ENCODE assay signal across 24 cellular contexts in the genomic region with DNA sequence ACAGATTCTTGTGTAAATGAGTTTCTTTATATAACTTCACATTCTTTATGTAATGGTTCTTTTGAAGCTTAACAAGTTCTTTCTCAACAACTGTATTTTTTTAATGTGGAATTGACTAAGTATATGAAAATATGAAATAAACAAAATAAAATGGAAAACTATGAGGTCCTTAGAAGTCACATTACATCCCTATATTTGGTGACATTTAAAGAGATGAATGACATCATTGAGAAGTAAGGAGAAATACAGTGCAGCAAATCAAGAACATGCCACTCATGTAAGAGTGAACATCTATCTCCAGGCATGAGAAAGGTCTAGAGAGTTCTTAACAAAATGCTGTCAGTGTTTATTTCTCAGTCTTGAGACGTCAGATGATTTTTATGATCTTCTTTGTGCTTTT. TPM values are rescaled to one million over a fixed set of nuclear protein-coding genes. Genes with fewer than 3 reads are reported as not detected.
DNase-seq lines count a peak whose midpoint lies in the region; ATAC-seq, FAIRE-seq and TF ChIP-seq lines count a peak whose summit lies in the region.
"Had no signal": no experiment of that assay in that cellular context is flagged by ENCODE, and none has a peak within 500 bp of the region (broad histone marks: within the 10 kb centered on the region; RNA-seq: fewer than 3 reads in every experiment).

No MANE protein-coding gene starts in this region.

- H3K27ac ChIP-seq in heart left ventricle (peak overlapping the region in 7 of 12 donors; percentile 59 to 84 (median 75)), right atrium auricular region (no peak overlapping the region), PC-3 (ENCODE audit: low read length) (peak overlapping the region; percentile 61), endothelial cell of umbilical vein (ENCODE audit: insufficient read depth, low read depth, low read length) (peak overlapping the region; percentile 87), smooth muscle cell (ENCODE audit: low read depth) (peak overlapping the region; percentile 82), coronary artery (no peak overlapping the region)
- H3K27ac ChIP-seq: ascending aorta had no signal

- CTCF ChIA-PET in PC-3 (lab: Charles Lee) (no interaction called here), endothelial cell of umbilical vein (lab: Charles Lee) (interaction anchor here (0.5 to 2.1 kb wide), 13 partner anchors 9 to 185 kb away, joined by 3 to 19 read pairs (median 5); a partner anchor contains a TSS)

- H4K20me1 ChIP-seq in PC-3 (ENCODE audit: low read length) (no peaks in the 10 kb centered on the region), endothelial cell of umbilical vein (replicated peaks; ENCODE audit: control insufficient read depth, extremely low read depth, insufficient read depth, low read length) (no peaks in the 10 kb centered on the region), smooth muscle cell (ENCODE audit: low read depth) (no peaks in the 10 kb centered on the region)

- in situ Hi-C loops in ACHN (cut with HindIII; ENCODE audit: low pct_ligation_motif_present, low pct_unique_long_range_greater_than_20kb, low sequenced_read_pairs), result no loop called here

- BruUV-seq in PC-3 (replicated peaks; lab: Mats Ljungman, UMichigan), result no TSS peak
- BruUV-seq in endothelial cell of umbilical vein (replicated peaks; lab: Mats Ljungman, UMichigan), result no TSS peak

- intact Hi-C loops in heart left ventricle (cut with DNase I) (loop anchor here in 2 of 10 donors (5.0 kb wide), 1 partner anchor 40 kb away; a partner anchor contains a TSS), PC-3 (cut with micrococcal nuclease) (no loop called here), endothelial cell of umbilical vein (cut with micrococcal nuclease) (loop anchor here (2.0 kb wide), 1 partner anchor 32 kb away; no protein-coding TSS in a partner anchor)

- dilution Hi-C loops in endothelial cell of umbilical vein (cut with MboI; ENCODE audit: extremely low pct_ligation_motif_present, low sequenced_read_pairs), result no loop called here

- POLR2A ChIA-PET in PC-3 (lab: Charles Lee; ENCODE audit: unreplicated experiment), result interaction anchor here (0.5 to 0.6 kb wide), 2 partner anchors 121 to 646 kb away, joined by 3 read pairs; no protein-coding TSS in a partner anchor
- POLR2A ChIA-PET in endothelial cell of umbilical vein (lab: Charles Lee), result interaction anchor here (1.0 to 2.0 kb wide), 3 partner anchors 8 to 39 kb away, joined by 3 to 10 read pairs (median 5); a partner anchor contains a TSS

- H3K27me3 ChIP-seq in heart left ventricle (no peaks in the 10 kb centered on the region), right atrium auricular region (no peaks in the 10 kb centered on the region), PC-3 (ENCODE audit: low read length) (no peaks in the 10 kb centered on the region), endothelial cell of umbilical vein (ENCODE audit: control insufficient read depth in 2 of 2, insufficient read depth in 2 of 2, low read length in 2 of 2) (no peaks in the 10 kb centered on the region), smooth muscle cell (ENCODE audit: low read depth) (no peaks in the 10 kb centered on the region)
- H3K27me3 ChIP-seq: ascending aorta had no signal

- H3K9ac ChIP-seq in PC-3 (ENCODE audit: low read length) (no peak overlapping the region), endothelial cell of umbilical vein (replicated peaks; ENCODE audit: extremely low read depth, insufficient read depth, low read length) (peak overlapping the region; percentile 65), smooth muscle cell (ENCODE audit: low read depth) (no peak overlapping the region)

- no peaks in the 10 kb centered on the region for H3K9me1 ChIP-seq in endothelial cell of umbilical vein (replicated peaks; ENCODE audit: control insufficient read depth, extremely low read depth, insufficient read depth, low read length)

- peak overlapping the region in 1 of 12 donors; percentile 16 for H3K4me3 ChIP-seq in heart left ventricle
- H3K4me3 ChIP-seq in right atrium auricular region, result no peak overlapping the region
- H3K4me3 ChIP-seq in PC-3 (ENCODE audit: low read length), result no peak overlapping the region
- H3K4me3 ChIP-seq in endothelial cell of umbilical vein (replicated peaks in 1 of 3; ENCODE audit: insufficient read depth in 1 of 3, low read depth in 1 of 3, low read length in 3 of 3), result no peak overlapping the region
- no peak overlapping the region for H3K4me3 ChIP-seq in smooth muscle cell
- H3K4me3 ChIP-seq in coronary artery, result no peak overlapping the region
- H3K4me3 ChIP-seq: ascending aorta had no signal

- H2AFZ ChIP-seq in PC-3 (ENCODE audit: low read length) (no peak overlapping the region), endothelial cell of umbilical vein (ENCODE audit: low read depth, low read length) (no peak overlapping the region), smooth muscle cell (ENCODE audit: low read depth) (no peak overlapping the region)

- no peaks in the 10 kb centered on the region for H3K9me3 ChIP-seq in heart left ventricle
- no peaks in the 10 kb centered on the region for H3K9me3 ChIP-seq in right atrium auricular region
- no peaks in the 10 kb centered on the region for H3K9me3 ChIP-seq in PC-3 (ENCODE audit: low read length)
- no peaks in the 10 kb centered on the region for H3K9me3 ChIP-seq in endothelial cell of umbilical vein (replicated peaks; ENCODE audit: control insufficient read depth, insufficient read depth, low read length)
- no peaks in the 10 kb centered on the region for H3K9me3 ChIP-seq in smooth muscle cell (replicated peaks; ENCODE audit: low read depth)
- H3K9me3 ChIP-seq: ascending aorta had no signal

- H3K36me3 ChIP-seq in heart left ventricle (no peaks in the 10 kb centered on the region), right atrium auricular region (no peaks in the 10 kb centered on the region), PC-3 (ENCODE audit: low read depth, low read length) (no peaks in the 10 kb centered on the region), endothelial cell of umbilical vein (ENCODE audit: control insufficient read depth in 2 of 2, extremely low read depth in 1 of 2, insufficient read depth in 2 of 2, low read length in 2 of 2) (no peaks in the 10 kb centered on the region), smooth muscle cell (ENCODE audit: low read depth) (no peaks in the 10 kb centered on the region)
- H3K36me3 ChIP-seq: ascending aorta had no signal

- FAIRE-seq in endothelial cell of umbilical vein (lab: Jason Lieb, UNC), result no peak
- FAIRE-seq: D721Med, urothelium cell line had no signal

- H3K9me2 ChIP-seq in PC-3 (replicated peaks; ENCODE audit: low read length), result no peaks in the 10 kb centered on the region

- no peak for TF ChIP-seq CTCF in heart left ventricle (IDR thresholded peaks at IDR 0.05)
- no peak for TF ChIP-seq CTCF in right atrium auricular region (IDR thresholded peaks at IDR 0.05)
- no peak for TF ChIP-seq CTCF in PC-3 (conservative IDR thresholded peaks at IDR 0.05; ENCODE audit: low read depth, low read length)
- no peak for TF ChIP-seq CTCF in endothelial cell of umbilical vein (IDR thresholded peaks at IDR 0.05; ENCODE audit: extremely low read depth in 1 of 2, insufficient read depth in 1 of 2, low read depth in 1 of 2, low read length in 2 of 2)
- TF ChIP-seq CTCF in smooth muscle cell (IDR thresholded peaks at IDR 0.05; ENCODE audit: borderline replicate concordance, insufficient read depth, poor library complexity, severe bottlenecking), result no peak
- no peak for TF ChIP-seq CTCF in coronary artery (IDR thresholded peaks at IDR 0.05)

- H3K4me1 ChIP-seq in heart left ventricle, result peaks cover 3 to 48% (median 17%) of the 10 kb centered on the region in 12 donors
- H3K4me1 ChIP-seq in right atrium auricular region, result peaks cover 0 to 14% of the 10 kb centered on the region in 2 donors
- H3K4me1 ChIP-seq in PC-3 (ENCODE audit: insufficient read depth, low read length), result peaks cover 50% of the 10 kb centered on the region
- peaks cover 36% of the 10 kb centered on the region for H3K4me1 ChIP-seq in endothelial cell of umbilical vein (ENCODE audit: control insufficient read depth, extremely low read depth, insufficient read depth, low read length)
- H3K4me1 ChIP-seq in smooth muscle cell (ENCODE audit: low read depth), result peaks cover 4% of the 10 kb centered on the region

- H3K4me2 ChIP-seq in PC-3 (ENCODE audit: low read length), result peak overlapping the region; percentile 73
- peak overlapping the region; percentile 56 for H3K4me2 ChIP-seq in endothelial cell of umbilical vein (ENCODE audit: insufficient read depth, low read length)
- peak overlapping the region; percentile 65 for H3K4me2 ChIP-seq in smooth muscle cell

- no peak for ATAC-seq in heart left ventricle
- ATAC-seq in PC-3, result no peak
- ATAC-seq: left colon; stimulated activated naive B cell treated with anti-CD40 and anti-IgM and Interleukin-4, amounts not matched to agents 10 μg/mL and 1 μg/mL and 100 μg/mL, for 72 hours; T-cell had no signal

- 76 to 90% (median 82%) methylated on average over 1 of the region's 1 CpG for WGBS in heart left ventricle, 4 donors
- 89% methylated on average over 1 of the region's 1 CpG for WGBS in smooth muscle cell (ENCODE audit: low lambda C conversion rate)

- DNase-seq in heart left ventricle (no peak), right atrium auricular region (ENCODE audit: low spot score) (no peak), PC-3 (no peak), endothelial cell of umbilical vein (ENCODE audit: low read depth, low spot score) (no peak), smooth muscle cell (lab: John Stamatoyannopoulos, UW; ENCODE audit: unreplicated experiment) (no peak), coronary artery (ENCODE audit: low spot score) (no peak), HUDEP-2 (lab: John Stamatoyannopoulos, UW; ENCODE audit: unreplicated experiment in 76 of 76) (no peak), ACHN (no peak)
- DNase-seq: activated CD8-positive, alpha-beta memory T cell treated with anti-CD3 and anti-CD28 coated beads, Interleukin-2, amount 10 ng/mL, durations not matched to agents 7 days and 5 days; central memory CD4-positive, alpha-beta T cell; head of caudate nucleus; left colon; naive B cell; NCI-H1092; NCI-H2081; retina; Right ventricle myocardium superior; stimulated activated CD4-positive, alpha-beta T cell treated with anti-CD3 and anti-CD28 coated beads, Interleukin-12 subunit alpha, Interleukin-12 subunit beta, amount 100 ng/mL, for 4 hours; stimulated activated CD4-positive, alpha-beta T cell treated with anti-CD3 and anti-CD28 coated beads, Interleukin-4, amount 100 ng/mL, for 24 hours; stimulated activated naive B cell treated with anti-CD40 and anti-IgM and Interleukin-4, amounts not matched to agents 10 μg/mL and 1 μg/mL and 100 μg/mL, for 72 hours; T-cell had no signal

- TF ChIP-seq POLR2A in heart left ventricle (IDR thresholded peaks at IDR 0.05), result no peak
- TF ChIP-seq POLR2A in endothelial cell of umbilical vein (IDR thresholded peaks at IDR 0.05; ENCODE audit: low read depth, low read length), result no peak

- H3K79me2 ChIP-seq in PC-3 (ENCODE audit: low read length), result no peaks in the 10 kb centered on the region
- H3K79me2 ChIP-seq in endothelial cell of umbilical vein (ENCODE audit: control insufficient read depth, insufficient read depth, low read length), result no peaks in the 10 kb centered on the region
- H3K79me2 ChIP-seq in smooth muscle cell (ENCODE audit: low read depth), result no peaks in the 10 kb centered on the region

- H3F3A ChIP-seq in PC-3 (ENCODE audit: low read length, unreplicated experiment) (peaks cover 2% of the 10 kb centered on the region), smooth muscle cell (ENCODE audit: low read depth) (no peaks in the 10 kb centered on the region)

RNA-seq across cellular contexts. Expression of a gene that starts 39.0 kb away (rescaled TPM):
- 100 to 1,000 TPM in 7 of 9 donors, 10 to 100 TPM in 2; 68.7 to 167 (median 131) TPM for total RNA-seq in heart left ventricle
- polyA plus RNA-seq in heart left ventricle, result 10 to 100 TPM; 34.4 to 34.9 TPM
- total RNA-seq in right atrium auricular region, result 10 to 100 TPM; 50.4 to 62.6 TPM
- 46.8 and 47.9 TPM in 2 replicates for total RNA-seq in PC-3 (2014; rRNA removed)
- total RNA-seq in endothelial cell of umbilical vein, result 116 and 127 TPM in 2 replicates
- 29.2 and 31.0 TPM in 2 replicates for polyA plus RNA-seq in endothelial cell of umbilical vein
- 41.4 and 42.4 TPM in 2 replicates for polyA plus RNA-seq in endothelial cell of umbilical vein (2011; cell fraction: cytosol; rRNA removed)
- 86.7 and 94.8 TPM in 2 replicates for polyA plus RNA-seq in endothelial cell of umbilical vein (2011; cell fraction: nucleus; rRNA removed)
- polyA plus RNA-seq in endothelial cell of umbilical vein (2012), result 45.3 and 54.2 TPM in 2 replicates
- 94.4 and 98.8 TPM in 2 replicates for polyA minus RNA-seq in endothelial cell of umbilical vein
- 11.4 TPM for polyA minus RNA-seq in endothelial cell of umbilical vein (2011; cell fraction: cytosol; rRNA and poly(A)+ RNA removed)
- polyA minus RNA-seq in endothelial cell of umbilical vein (2011; cell fraction: nucleus; rRNA and poly(A)+ RNA removed), result 152 and 180 TPM in 2 replicates
- total RNA-seq in smooth muscle cell, result 33.3 and 47.7 TPM in 2 replicates
- polyA plus RNA-seq in smooth muscle cell, result 26.9 and 48.0 TPM in 2 replicates

RNA-seq across cellular contexts. Expression of a gene that starts 59.4 kb away (rescaled TPM):
- total RNA-seq in heart left ventricle (10 to 100 TPM in 8 of 9 donors, 1 to 10 TPM in 1; 7.3 to 73.5 (median 22.2) TPM), right atrium auricular region (10 to 100 TPM; 12.7 to 25.9 TPM), PC-3 (2014; rRNA removed) (43.3 and 51.1 TPM in 2 replicates), endothelial cell of umbilical vein (70.8 and 79.6 TPM in 2 replicates), smooth muscle cell (13.3 and 14.7 TPM in 2 replicates)
- polyA plus RNA-seq in heart left ventricle (10 to 100 TPM; 10.3 to 16.5 TPM), endothelial cell of umbilical vein (29.4 and 42.2 TPM in 2 replicates), smooth muscle cell (32.8 and 56.6 TPM in 2 replicates)
- polyA plus RNA-seq in endothelial cell of umbilical vein (2011; cell fraction: cytosol; rRNA removed), result 42.7 and 56.8 TPM in 2 replicates
- polyA plus RNA-seq in endothelial cell of umbilical vein (2011; cell fraction: nucleus; rRNA removed), result 41.6 and 43.7 TPM in 2 replicates
- 120 and 124 TPM in 2 replicates for polyA plus RNA-seq in endothelial cell of umbilical vein (2012)
- 86.6 and 92.5 TPM in 2 replicates for polyA minus RNA-seq in endothelial cell of umbilical vein
- 13.1 TPM for polyA minus RNA-seq in endothelial cell of umbilical vein (2011; cell fraction: cytosol; rRNA and poly(A)+ RNA removed)
- polyA minus RNA-seq in endothelial cell of umbilical vein (2011; cell fraction: nucleus; rRNA and poly(A)+ RNA removed), result 17.3 and 25.4 TPM in 2 replicates

Comparison
In these comparisons a context has a peak if more than half of its experiments do, and no peak if none do; other contexts are left out.
1. H3K27ac ChIP-seq: peak in heart left ventricle (7 of 12), PC-3 (single experiment), endothelial cell of umbilical vein (single experiment) and smooth muscle cell (single experiment); none in right atrium auricular region (0 of 2) and coronary artery (0 of 2).
2. Peak in every context shown above with its lines, with median percentiles within 50 percentile points of each other: H3K4me2 ChIP-seq.